Comparison of ENCODE assay signal across 7 cellular contexts in the genomic region with DNA sequence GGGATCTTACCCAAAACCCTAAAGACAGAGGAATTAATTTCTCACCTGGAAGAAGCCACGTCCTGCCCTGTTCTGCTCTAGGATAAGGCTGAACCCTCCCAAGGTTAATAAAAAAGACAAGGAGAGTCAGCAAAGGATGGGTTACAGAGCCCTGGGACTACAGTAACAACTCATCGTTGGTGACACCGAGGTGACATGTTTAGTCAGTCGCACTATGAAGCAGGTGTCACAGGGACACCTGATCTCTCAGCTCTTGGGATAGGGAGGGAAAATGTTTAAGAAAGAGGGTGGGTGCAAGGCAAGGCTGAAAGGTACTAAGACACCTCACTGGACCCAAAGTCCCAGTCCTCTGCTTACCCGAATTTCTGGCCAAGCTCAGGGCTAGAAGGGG. TPM values are rescaled to one million over a fixed set of nuclear protein-coding genes. Genes with fewer than 3 reads are reported as not detected.
DNase-seq lines count a peak whose midpoint lies in the region; ATAC-seq, FAIRE-seq and TF ChIP-seq lines count a peak whose summit lies in the region.

No MANE protein-coding gene starts in this region.

- WGBS in GM12878 (ENCODE audit: insufficient coverage, insufficient replicate concordance, low lambda C conversion rate, missing lambda C conversion rate), result 14% methylated on average over 5 of the region's 5 CpGs

- no peak overlapping the region for H3K4me2 ChIP-seq in GM12878 (ENCODE audit: control insufficient read depth, insufficient read depth)

- in situ Hi-C loops in GM12878 (cut with MboI), result no loop called here

- no peak for DNase-seq in GM12878 (ENCODE audit: low read depth, low spot score)
- no peak for DNase-seq in left colon
- DNase-seq in iPS-NIHi11 (ENCODE audit: low spot score), result no peak
- no peak for DNase-seq in omental fat pad (ENCODE audit: low spot score)
- DNase-seq in NCI-H2107 (lab: John Stamatoyannopoulos, UW), result no peak

- SMC1A ChIA-PET in GM12878 (lab: Charles Lee; ENCODE audit: uncharacterized antibody, unreplicated experiment), result no interaction called here

- H3K9me3 ChIP-seq in KOPT-K1 (ENCODE audit: insufficient read depth, low read length, poor library complexity, severe bottlenecking) (no peaks in the 10 kb centered on the region), GM12878 (replicated peaks; ENCODE audit: control insufficient read depth, insufficient read depth, low read length) (no peaks in the 10 kb centered on the region), stomach smooth muscle (ENCODE audit: control insufficient read depth in 2 of 2, low read length in 2 of 2) (no peaks in the 10 kb centered on the region)

- no peak for FAIRE-seq in GM12878 (lab: Jason Lieb, UNC)

- H3K27me3 ChIP-seq in GM12878 (replicated peaks in 1 of 2; ENCODE audit: control insufficient read depth in 2 of 2, insufficient read depth in 2 of 2, low read length in 1 of 2) (peaks cover 0 to 3% of the 10 kb centered on the region in 2 experiments; a peak in 2 of 4 replicates), stomach smooth muscle (ENCODE audit: control insufficient read depth in 1 of 2, insufficient read depth in 2 of 2, low read length in 2 of 2) (no peaks in the 10 kb centered on the region)

- CTCF ChIA-PET in GM12878 (lab: Yijun Ruan, JAX), result no interaction called here

- RAD21 ChIA-PET in GM12878 (lab: Charles Lee; ENCODE audit: unreplicated experiment), result no interaction called here

- no peak for TF ChIP-seq POLR2A in GM12878 (IDR thresholded peaks at IDR 0.05; ENCODE audit: low read depth, low read length)

- H3K79me2 ChIP-seq in GM12878 (ENCODE audit: control insufficient read depth, insufficient read depth, low read length), result no peaks in the 10 kb centered on the region

- no TSS peak for BruUV-seq in GM12878 (replicated peaks; lab: Mats Ljungman, UMichigan)

- H3K4me1 ChIP-seq in GM12878 (ENCODE audit: control insufficient read depth, insufficient read depth, low read length), result no peaks in the 10 kb centered on the region
- peaks cover 39% of the 10 kb centered on the region for H3K4me1 ChIP-seq in stomach smooth muscle (ENCODE audit: control insufficient read depth, insufficient read depth, low read length)

- H3K27ac ChIP-seq in KOPT-K1 (ENCODE audit: low read depth, low read length, poor library complexity, severe bottlenecking), result peak overlapping the region; percentile 56
- H3K27ac ChIP-seq in GM12878 (ENCODE audit: control insufficient read depth, insufficient read depth), result no peak overlapping the region
- H3K27ac ChIP-seq in stomach smooth muscle (ENCODE audit: low read length), result peak overlapping the region; percentile 75

- H3K36me3 ChIP-seq in KOPT-K1 (ENCODE audit: insufficient read depth, low read length) (no peaks in the 10 kb centered on the region), GM12878 (ENCODE audit: control insufficient read depth in 2 of 2, insufficient read depth in 2 of 2, low read length in 1 of 2) (no peaks in the 10 kb centered on the region), stomach smooth muscle (ENCODE audit: control insufficient read depth in 2 of 2, insufficient read depth in 2 of 2, low read length in 2 of 2) (peaks cover 0 to 2% of the 10 kb centered on the region in 2 donors)

- TF ChIP-seq CTCF in GM12878 (IDR thresholded peaks at IDR 0.05 in 2 of 3, conservative IDR thresholded peaks at IDR 0.05 in 1 of 3; ENCODE audit: control insufficient read depth in 2 of 3, extremely low read depth in 1 of 3, insufficient read depth in 1 of 3, low read depth in 3 of 3, low read length in 3 of 3) (no peak), omental fat pad (IDR thresholded peaks at IDR 0.05) (no peak)

- H3K4me3 ChIP-seq in GM12878 (no peak overlapping the region), stomach smooth muscle (ENCODE audit: low read length in 2 of 2) (peak overlapping the region; percentile 74 to 86)

- TF ChIP-seq RAD21 in GM12878 (IDR thresholded peaks at IDR 0.05; ENCODE audit: insufficient read depth, low read depth, low read length), result no peak

- POLR2A ChIA-PET in GM12878 (lab: Charles Lee), result no interaction called here

- H3K9ac ChIP-seq in GM12878 (ENCODE audit: control insufficient read depth, insufficient read depth, low read length) (no peak overlapping the region), stomach smooth muscle (ENCODE audit: low read length in 2 of 2) (peak overlapping the region; percentile 29 to 79)

- H2AFZ ChIP-seq in GM12878 (ENCODE audit: control insufficient read depth, low read depth, low read length), result no peak overlapping the region

- ATAC-seq in GM12878 (peak; percentile 22), left colon (peak; percentile 19), omental fat pad (ENCODE audit: low FRiP score) (no peak)

- intact Hi-C loops in GM12878 (cut with micrococcal nuclease; ENCODE audit: unreplicated experiment) (no loop called here), left colon (cut with DNase I, micrococcal nuclease) (no loop called here)

- TF ChIP-seq EP300 in GM12878 (IDR thresholded peaks at IDR 0.05; ENCODE audit: borderline replicate concordance in 1 of 2, control insufficient read depth in 1 of 2, low read depth in 2 of 2, low read length in 2 of 2), result no peak

- H4K20me1 ChIP-seq in GM12878 (ENCODE audit: control insufficient read depth, insufficient read depth), result no peaks in the 10 kb centered on the region

TF ChIP-seq in GM12878, 131 proteins besides CTCF, POLR2A, EP300 and RAD21:
- no peak for TF ChIP-seq RB1 (IDR thresholded peaks at IDR 0.05; ENCODE audit: borderline replicate concordance)
- TF ChIP-seq CBX3 (IDR thresholded peaks at IDR 0.05; ENCODE audit: borderline replicate concordance, low read depth), result no peak
- TF ChIP-seq HDAC6 (IDR thresholded peaks at IDR 0.05; ENCODE audit: unreplicated experiment), result no peak
- no peak for TF ChIP-seq TARDBP (IDR thresholded peaks at IDR 0.05; ENCODE audit: borderline replicate concordance)
- no peak for TF ChIP-seq IRF4 (IDR thresholded peaks at IDR 0.05; ENCODE audit: low read depth, low read length)
- TF ChIP-seq, protein P1, sequence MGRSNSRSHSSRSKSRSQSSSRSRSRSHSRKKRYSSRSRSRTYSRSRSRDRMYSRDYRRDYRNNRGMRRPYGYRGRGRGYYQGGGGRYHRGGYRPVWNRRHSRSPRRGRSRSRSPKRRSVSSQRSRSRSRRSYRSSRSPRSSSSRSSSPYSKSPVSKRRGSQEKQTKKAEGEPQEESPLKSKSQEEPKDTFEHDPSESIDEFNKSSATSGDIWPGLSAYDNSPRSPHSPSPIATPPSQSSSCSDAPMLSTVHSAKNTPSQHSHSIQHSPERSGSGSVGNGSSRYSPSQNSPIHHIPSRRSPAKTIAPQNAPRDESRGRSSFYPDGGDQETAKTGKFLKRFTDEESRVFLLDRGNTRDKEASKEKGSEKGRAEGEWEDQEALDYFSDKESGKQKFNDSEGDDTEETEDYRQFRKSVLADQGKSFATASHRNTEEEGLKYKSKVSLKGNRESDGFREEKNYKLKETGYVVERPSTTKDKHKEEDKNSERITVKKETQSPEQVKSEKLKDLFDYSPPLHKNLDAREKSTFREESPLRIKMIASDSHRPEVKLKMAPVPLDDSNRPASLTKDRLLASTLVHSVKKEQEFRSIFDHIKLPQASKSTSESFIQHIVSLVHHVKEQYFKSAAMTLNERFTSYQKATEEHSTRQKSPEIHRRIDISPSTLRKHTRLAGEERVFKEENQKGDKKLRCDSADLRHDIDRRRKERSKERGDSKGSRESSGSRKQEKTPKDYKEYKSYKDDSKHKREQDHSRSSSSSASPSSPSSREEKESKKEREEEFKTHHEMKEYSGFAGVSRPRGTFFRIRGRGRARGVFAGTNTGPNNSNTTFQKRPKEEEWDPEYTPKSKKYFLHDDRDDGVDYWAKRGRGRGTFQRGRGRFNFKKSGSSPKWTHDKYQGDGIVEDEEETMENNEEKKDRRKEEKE (IDR thresholded peaks at IDR 0.05), result no peak
- TF ChIP-seq RUNX3 (IDR thresholded peaks at IDR 0.05; ENCODE audit: low read length), result no peak
- no peak for TF ChIP-seq HCFC1 (IDR thresholded peaks at IDR 0.05; ENCODE audit: low read length)
- no peak for TF ChIP-seq SRF (IDR thresholded peaks at IDR 0.05; ENCODE audit: low read depth in 2 of 2, low read length in 2 of 2)
- no peak for TF ChIP-seq SUPT20H (IDR thresholded peaks at IDR 0.05; ENCODE audit: borderline replicate concordance, control insufficient read depth, low read depth, low read length)
- no peak for TF ChIP-seq ZNF274 (IDR thresholded peaks at IDR 0.05; ENCODE audit: insufficient read depth, insufficient read length)
- TF ChIP-seq PAX8 (IDR thresholded peaks at IDR 0.05), result no peak
- TF ChIP-seq CREB1 (IDR thresholded peaks at IDR 0.05; ENCODE audit: low read depth), result no peak

RNA-seq across cellular contexts. Expression of gene MOCS1, which starts 0.6 kb away (rescaled TPM):
- 0.54 and 0.75 TPM in 2 replicates for total RNA-seq in GM12878 (2013; cell fraction: nucleolus; rRNA removed)
- total RNA-seq in GM12878 (2014; rRNA removed), result 0.16 and 0.17 TPM in 2 replicates
- 0.09 and 0.18 TPM in 2 replicates for total RNA-seq in GM12878 (2014; rRNA removed; fragmentation: Illumina TruSeq; extraction: Trizol)
- total RNA-seq in GM12878 (2021), result 0.08 and 0.15 TPM in 2 replicates
- polyA plus RNA-seq in GM12878 (2011; ENCODE audit: low read depth), result not detected
- polyA plus RNA-seq in GM12878 (2011; rRNA removed), result 3.8 and 5.4 TPM in 2 replicates
- 5.8 and 7.4 TPM in 2 replicates for polyA plus RNA-seq in GM12878 (2011; cell fraction: cytosol; rRNA removed)
- 14.2 and 14.6 TPM in 2 replicates for polyA plus RNA-seq in GM12878 (2011; cell fraction: nucleus; rRNA removed)
- polyA plus RNA-seq in GM12878 (2012), result 0.05 and 0.20 TPM in 2 replicates
- polyA plus RNA-seq in GM12878 (2014; fragmentation: Illumina TruSeq; extraction: Trizol), result 0.07 TPM in 1 of 2 replicates, not detected in the other
- under 1 TPM in 1 of 2 experiments, not detected in 1; 0.02 TPM for polyA plus RNA-seq in GM12878 (2014; fragmentation: Nextera tagmentation; extraction: Ambion mirVana)
- polyA plus RNA-seq in GM12878 (2014; rRNA removed), result 0.15 TPM in 2 replicates
- polyA plus RNA-seq in GM12878 (2016; fragmentation: Nextera tagmentation; extraction: Ambion mirVana), result under 1 TPM in 1 of 2 experiments, not detected in 1; 0.48 TPM
- 8.4 and 10.7 TPM in 2 replicates for polyA minus RNA-seq in GM12878 (2011; rRNA and poly(A)+ RNA removed)
- polyA minus RNA-seq in GM12878 (2011; cell fraction: cytosol; rRNA and poly(A)+ RNA removed), result 2.3 and 3.7 TPM in 2 replicates
- 5.8 and 7.1 TPM in 2 replicates for polyA minus RNA-seq in GM12878 (2011; cell fraction: nucleus; rRNA and poly(A)+ RNA removed)
- 10 to 100 TPM; 12.9 to 18.8 TPM for total RNA-seq in left colon
- 10 to 100 TPM; 55.1 to 90.1 (median 62.6) TPM for total RNA-seq in omental fat pad

Comparison
In these comparisons a context has a peak if more than half of its experiments do, and no peak if none do; other contexts are left out.
1. RNA of gene MOCS1, which starts 0.6 kb away (total RNA-seq): 55.1 to 90.1 TPM in omental fat pad and 12.9 to 18.8 TPM in left colon; 0.08 to 0.75 TPM in GM12878; every median in the first group is over 4 times any median in the second.